Comparison of ENCODE assay signal across 8 cellular contexts in the genomic region with DNA sequence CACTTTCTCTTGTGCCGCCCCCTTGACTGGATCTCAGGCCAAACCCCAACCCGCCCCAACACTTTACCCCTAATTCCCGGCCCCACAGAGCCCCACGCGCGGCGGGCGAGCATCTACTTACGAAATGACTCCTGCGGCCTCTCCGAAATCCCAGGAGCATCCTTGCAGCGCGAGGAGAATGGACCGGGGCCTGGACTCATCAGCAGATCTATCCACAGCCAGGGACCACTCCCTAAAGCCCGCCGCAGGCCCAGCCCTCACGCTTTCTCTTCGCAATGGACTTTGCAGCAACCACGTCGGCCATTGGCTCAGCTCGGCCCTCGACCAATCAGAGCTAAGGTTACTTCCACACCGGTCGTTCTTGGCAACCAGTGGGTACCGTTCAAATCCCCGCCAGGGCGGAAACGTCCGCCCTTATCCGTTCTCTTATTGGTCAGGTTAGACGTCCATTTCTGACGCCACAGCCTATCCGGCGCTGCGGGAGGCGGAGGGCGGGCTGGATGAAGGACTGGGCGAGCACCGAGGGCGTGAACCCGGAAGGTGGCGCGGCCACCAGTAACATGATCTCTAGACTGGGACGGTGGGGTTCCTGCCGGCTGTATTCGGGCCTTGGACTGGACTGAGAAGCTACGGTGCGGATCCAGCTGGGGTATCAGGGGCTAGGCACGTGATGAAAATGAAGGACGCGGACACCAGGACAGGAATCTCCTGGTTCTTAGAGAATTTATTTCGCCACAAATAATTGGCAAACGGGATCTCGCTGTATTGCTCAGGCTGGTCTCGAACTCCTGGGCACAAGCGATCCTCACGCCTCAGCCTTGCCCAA. TPM values are rescaled to one million over a fixed set of nuclear protein-coding genes. Genes with fewer than 3 reads are reported as not detected.
A peak's percentile ranks its signal among the peaks of the same experiment; 100 is the strongest.
DNase-seq lines count a peak whose midpoint lies in the region; ATAC-seq and TF ChIP-seq lines count a peak whose summit lies in the region.

A gene (minus strand): TSS at position 244 of the 826 bp plus-strand sequence. CDS start 84 bp downstream, at position 160.
A gene with protein sequence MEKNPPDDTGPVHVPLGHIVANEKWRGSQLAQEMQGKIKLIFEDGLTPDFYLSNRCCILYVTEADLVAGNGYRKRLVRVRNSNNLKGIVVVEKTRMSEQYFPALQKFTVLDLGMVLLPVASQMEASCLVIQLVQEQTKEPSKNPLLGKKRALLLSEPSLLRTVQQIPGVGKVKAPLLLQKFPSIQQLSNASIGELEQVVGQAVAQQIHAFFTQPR (plus strand): TSS at position 528 of the 826 bp plus-strand sequence. CDS start 955 bp downstream, outside the sequence.

- TF ChIP-seq CTCF in psoas muscle (IDR thresholded peaks at IDR 0.05) (no peak), uterus (IDR thresholded peaks at IDR 0.05) (peak in 1 of 4 experiments; percentile 25)

- H3K27me3 ChIP-seq in right cardiac atrium (ENCODE audit: control insufficient read depth, insufficient read depth) (no peaks in the 10 kb centered on the region), psoas muscle (ENCODE audit: insufficient read depth in 3 of 3, low read length in 2 of 3) (no peaks in the 10 kb centered on the region), uterus (no peaks in the 10 kb centered on the region)

- H3K27me3 Mint-ChIP-seq in T-helper 1 cell treated with Interleukin-12 subunit alpha and Interleukin-12 subunit beta and Interleukin-4 antibody, amounts not matched to agents 30 μg/mL and 1 μg/mL, for 36 hours (ENCODE audit: low read depth), result no peaks in the 10 kb centered on the region

- peaks cover 15% of the 10 kb centered on the region for H3K4me1 Mint-ChIP-seq in T-helper 1 cell treated with Interleukin-12 subunit alpha and Interleukin-12 subunit beta and Interleukin-4 antibody, amounts not matched to agents 30 μg/mL and 1 μg/mL, for 36 hours (ENCODE audit: low read depth)

- H3K27ac ChIP-seq in right cardiac atrium (ENCODE audit: low read length) (peak within 1 kb of the TSS; percentile 10), psoas muscle (peak within 1 kb of the TSS; percentile 58), uterus (peak within 1 kb of the TSS; percentile 69 to 81)

- intact Hi-C loops in right cardiac atrium (cut with DNase I) (loop anchor here in 2 of 4 donors (10.0 kb wide), 2 partner anchors 113 to 153 kb away; a partner anchor contains a TSS), psoas muscle (cut with DNase I) (loop anchor here in 1 of 2 donors (5.0 kb wide), 1 partner anchor 150 kb away; no protein-coding TSS in a partner anchor), uterus (cut with DNase I; ENCODE audit: low total_unique reads) (loop anchor here (10.0 kb wide), 1 partner anchor 113 kb away; a partner anchor contains a TSS)

- H3K36me3 ChIP-seq in psoas muscle (ENCODE audit: insufficient read depth in 1 of 2, low read depth in 1 of 2) (peaks cover 0 to 9% of the 10 kb centered on the region in 2 donors), uterus (no peaks in the 10 kb centered on the region)

- H3K4me1 ChIP-seq in right cardiac atrium (ENCODE audit: control insufficient read depth, insufficient read depth, low read length), result peaks cover 4% of the 10 kb centered on the region
- peaks cover 6% of the 10 kb centered on the region for H3K4me1 ChIP-seq in psoas muscle
- H3K4me1 ChIP-seq in uterus, result peaks cover 5 to 8% of the 10 kb centered on the region in 2 donors

- peak within 1 kb of the TSS; percentile 92 for H3K27ac Mint-ChIP-seq in T-helper 1 cell treated with Interleukin-12 subunit alpha and Interleukin-12 subunit beta and Interleukin-4 antibody, amounts not matched to agents 30 μg/mL and 1 μg/mL, for 36 hours

- 2% methylated on average over 57 of the region's 57 CpGs for WGBS in right cardiac atrium
- WGBS in psoas muscle, 3 donors, result 1 to 2% (median 2%) methylated on average over 57 of the region's 57 CpGs

- H3K36me3 Mint-ChIP-seq in T-helper 1 cell treated with Interleukin-12 subunit alpha and Interleukin-12 subunit beta and Interleukin-4 antibody, amounts not matched to agents 30 μg/mL and 1 μg/mL, for 36 hours (ENCODE audit: low read depth), result peaks cover 8% of the 10 kb centered on the region

- no peaks in the 10 kb centered on the region for H3K9me3 ChIP-seq in right cardiac atrium (ENCODE audit: control insufficient read depth, low read length)
- H3K9me3 ChIP-seq in psoas muscle, result no peaks in the 10 kb centered on the region
- no peaks in the 10 kb centered on the region for H3K9me3 ChIP-seq in uterus

- no peaks in the 10 kb centered on the region for H3K9me3 Mint-ChIP-seq in T-helper 1 cell treated with Interleukin-12 subunit alpha and Interleukin-12 subunit beta and Interleukin-4 antibody, amounts not matched to agents 30 μg/mL and 1 μg/mL, for 36 hours

- ATAC-seq in GM18498 (IDR thresholded peaks at IDR 0.05; ENCODE audit: unreplicated experiment) (peak; percentile 99), HG02885 (IDR thresholded peaks at IDR 0.05; ENCODE audit: poor library complexity, unreplicated experiment) (peak; percentile 99), right cardiac atrium (peak; percentile 99 to 100), psoas muscle (peak; percentile 99 to 100 (median 100))

- TF ChIP-seq POLR2A in uterus (IDR thresholded peaks at IDR 0.05), result peak in 1 of 2 donors; percentile 22

- DNase-seq in NCI-H1694 (lab: John Stamatoyannopoulos, UW) (peak; percentile 99), anterior cingulate cortex (lab: John Stamatoyannopoulos, UW) (peak; percentile 87 to 99 (median 98)), right cardiac atrium (peak; percentile 97 to 98 (median 98)), psoas muscle (peak; percentile 96 to 98), uterus (peak; percentile 98 to 99)

- peak within 1 kb of the TSS; percentile 99 for H3K4me3 Mint-ChIP-seq in T-helper 1 cell treated with Interleukin-12 subunit alpha and Interleukin-12 subunit beta and Interleukin-4 antibody, amounts not matched to agents 30 μg/mL and 1 μg/mL, for 36 hours

- peak within 1 kb of the TSS; percentile 88 for H3K4me3 ChIP-seq in right cardiac atrium (ENCODE audit: low read length)
- H3K4me3 ChIP-seq in psoas muscle, result peak within 1 kb of the TSS; percentile 79
- peak within 1 kb of the TSS; percentile 58 to 87 for H3K4me3 ChIP-seq in uterus

RNA-seq across cellular contexts. Expression of the first gene that starts in this region (rescaled TPM):
- total RNA-seq in right cardiac atrium (10 to 100 TPM in 1 of 4 donors, 1 to 10 TPM in 3; 9.2 to 11.3 (median 9.3) TPM), psoas muscle (10 to 100 TPM in 2 of 4 donors, 1 to 10 TPM in 2; 9.8 to 11.9 (median 10.5) TPM), uterus (10 to 100 TPM in 2 of 4 donors, 1 to 10 TPM in 2; 5.1 to 29.2 (median 10.6) TPM)
- polyA plus RNA-seq in right cardiac atrium (5.6 TPM), psoas muscle (10 to 100 TPM in 1 of 3 donors, 1 to 10 TPM in 2; 7.0 to 27.1 (median 9.3) TPM)

RNA-seq across cellular contexts. Expression of the second gene that starts in this region (rescaled TPM):
- total RNA-seq in right cardiac atrium (under 1 TPM in 3 of 4 donors, not detected in 1; 0.66 to 0.97 (median 0.79) TPM), psoas muscle (under 1 TPM in 3 of 4 donors, not detected in 1; 0.12 to 0.58 (median 0.23) TPM), uterus (1 to 10 TPM in 2 of 4 donors, not detected in 2; 2.0 to 3.8 TPM)
- polyA plus RNA-seq in right cardiac atrium (0.72 TPM), psoas muscle (1 to 10 TPM in 2 of 3 donors, under 1 TPM in 1; 0.15 to 2.9 (median 1.8) TPM)

Comparison
In these comparisons a context has a peak if more than half of its experiments do, and no peak if none do; other contexts are left out.
1. Peak in every context shown above with its lines: DNase-seq, ATAC-seq, H3K4me3 ChIP-seq and H3K27ac ChIP-seq.
2. H3K27ac ChIP-seq: peak in every context shown above with its lines; median percentile 75 in uterus; 58 in psoas muscle; 10 in right cardiac atrium.